33 cellular contexts compared by ENCODE assay signal in genomic region chr17:17289091-17289490, GRCh38.
"Had no signal": no experiment of that assay in that cellular context is flagged by ENCODE, and none has a peak within 500 bp of the region (broad histone marks: within the 10 kb centered on the region; RNA-seq: fewer than 3 reads in every experiment).

No MANE protein-coding gene starts in this region.

- H3K4me1 ChIP-seq: adrenal gland, body of pancreas, breast epithelium had no signal

- FAIRE-seq: astrocyte, TTC549 had no signal

- ATAC-seq: activated CD8-positive, alpha-beta T cell treated with anti-CD3 and anti-CD28 coated beads for 36 hours; activated naive CD4-positive, alpha-beta T cell treated with anti-CD3 and anti-CD28 coated beads, Interleukin-2, amount 50 U/mL, for 72 hours; activated T-cell treated with anti-CD3 and anti-CD28 coated beads, Interleukin-2, amount 50 U/mL, for 4 hours; activated T-cell treated with anti-CD3 and anti-CD28 coated beads, Interleukin-2, amount 50 U/mL, for 72 hours; activated T-helper 17 cell treated with anti-CD3 and anti-CD28 coated beads, Interleukin-2, amount 50 U/mL, for 72 hours; body of pancreas had no signal

- DNase-seq: activated B cell treated with CpG ODN at 0.5 μM for 24 hours; activated CD4-positive, alpha-beta memory T cell treated with anti-CD3 and anti-CD28 coated beads for 36 hours; activated CD4-positive, alpha-beta T cell treated with anti-CD3 and anti-CD28 coated beads for 4 hours; activated CD4-positive, alpha-beta T cell treated with anti-CD3 and anti-CD28 coated beads, Interleukin-2, amount 10 ng/mL, durations not matched to agents 24 days and 14 days; activated CD4-positive, alpha-beta T cell treated with anti-CD3 and anti-CD28 coated beads, Interleukin-2, amount 50 U/mL, for 1 hour; activated CD4-positive, alpha-beta T cell treated with anti-CD3 and anti-CD28 coated beads, Interleukin-2, amount 50 U/mL, for 4 hours; activated CD4-positive, CD25-positive, alpha-beta regulatory T cell treated with anti-CD3 and anti-CD28 coated beads, Interleukin-2, amount 50 U/mL, for 72 hours; activated CD8-positive, alpha-beta memory T cell treated with anti-CD3 and anti-CD28 coated beads, Interleukin-2, amount 50 U/mL, for 4 hours; activated CD8-positive, alpha-beta T cell treated with anti-CD3 and anti-CD28 coated beads for 36 hours; activated effector memory CD4-positive, alpha-beta T cell treated with anti-CD3 and anti-CD28 coated beads, Interleukin-2, amount 50 U/mL, for 16 hours; activated gamma-delta T cell treated with Interleukin-2 at 50 U/mL for 16 hours; activated naive CD4-positive, alpha-beta T cell; activated naive CD4-positive, alpha-beta T cell treated with anti-CD3 and anti-CD28 coated beads, Interleukin-2, amount 10 ng/mL, durations not matched to agents 7 days and 5 days; activated naive CD8-positive, alpha-beta T cell treated with anti-CD3 and anti-CD28 coated beads for 36 hours; activated T-cell treated with anti-CD3 and anti-CD28 coated beads for 4 hours; activated T-cell treated with anti-CD3 and anti-CD28 coated beads, Interleukin-2, amount 50 U/mL, for 1 hour; activated T-cell treated with anti-CD3 and anti-CD28 coated beads, Interleukin-2, amount 50 U/mL, for 4 hours; activated T-cell treated with anti-CD3 and anti-CD28 coated beads, Interleukin-2, amount 50 U/mL, for 72 hours; amniotic stem cell; aorta; body of pancreas; brain microvascular endothelial cell; central memory CD4-positive, alpha-beta T cell; T-helper 1 cell; T-helper 2 cell; T-helper 9 cell had no signal

- H3K27ac ChIP-seq: adrenal gland, body of pancreas, brain microvascular endothelial cell, breast epithelium, VCaP had no signal

- H3K4me3 ChIP-seq: adrenal gland, body of pancreas, breast epithelium had no signal

- H3K27me3 ChIP-seq: adrenal gland, body of pancreas, brain microvascular endothelial cell, breast epithelium had no signal

- H3K36me3 ChIP-seq: adrenal gland, brain microvascular endothelial cell, breast epithelium had no signal

- H3K9me3 ChIP-seq: adrenal gland, body of pancreas, breast epithelium had no signal
